In genomic region chr11:17276236-17277023, GRCh38 we compare ENCODE assay signal across 1 cellular context.
TF ChIP-seq lines count a peak whose summit lies in the region.

Gene NUCB2 (plus strand): TSS chr11:17276739. CDS start chr11:17295324, 18,585 bp downstream.

TF ChIP-seq in K562, 482 proteins besides CTCF, POLR2A, EP300 and RAD21 (continued from another document and continues in another):
- TF ChIP-seq CHD7 (IDR thresholded peaks at IDR 0.05; ENCODE audit: low read depth, low read length) (no peak), KLF13 (tag; IDR thresholded peaks at IDR 0.05; ENCODE audit: borderline replicate concordance, low read depth) (0 out of 2 replicates have a peak, but pooled peaks have one; percentile 7), NFATC3 (IDR thresholded peaks at IDR 0.05) (no peak), PTRF (tag; IDR thresholded peaks at IDR 0.05) (no peak), TCF15 (CRISPR knock-in tag; IDR thresholded peaks at IDR 0.05) (no peak), RBM34 (IDR thresholded peaks at IDR 0.05; ENCODE audit: borderline replicate concordance, insufficient read depth, low read length) (no peak), ZNF121 (CRISPR knock-in tag; conservative IDR thresholded peaks at IDR 0.05) (no peak), REST (CRISPR knock-in tag; IDR thresholded peaks at IDR 0.05; ENCODE audit: low read depth) (peak; percentile 58; the same call in 1 of the 2 replicates), NFE2L1 (tag; IDR thresholded peaks at IDR 0.05; ENCODE audit: borderline replicate concordance, low read depth) (no peak), RUNX1 (IDR thresholded peaks at IDR 0.05; ENCODE audit: low read depth) (no peak; the same call in 1 of the 2 replicates), HINFP (tag; conservative IDR thresholded peaks at IDR 0.05; ENCODE audit: low read depth) (no peak), TCF3 (CRISPR knock-in tag; IDR thresholded peaks at IDR 0.05) (peak; percentile 17; the same call in 1 of the 2 replicates), RBBP5 (IDR thresholded peaks at IDR 0.05; ENCODE audit: borderline replicate concordance, insufficient read depth, low read length, poor library complexity, severe bottlenecking) (peak; percentile 77), TRIM25 (IDR thresholded peaks at IDR 0.05; ENCODE audit: borderline replicate concordance) (no peak), MXI1 (IDR thresholded peaks at IDR 0.05; ENCODE audit: low read depth, low read length) (peak; percentile 82; the same call in 1 of the 2 replicates), ZNF347 (CRISPR knock-in tag; IDR thresholded peaks at IDR 0.05; ENCODE audit: low read depth) (no peak), ZNF384 (IDR thresholded peaks at IDR 0.05; ENCODE audit: low read depth, low read length) (no peak), DACH1 (IDR thresholded peaks at IDR 0.05; ENCODE audit: partially characterized antibody) (no peak), BACH1 (tag; IDR thresholded peaks at IDR 0.05) (no peak), ZNF175 (CRISPR knock-in tag; IDR thresholded peaks at IDR 0.05; ENCODE audit: low read depth) (0 out of 2 replicates have a peak, but pooled peaks have one; percentile 35), POLR2G (IDR thresholded peaks at IDR 0.05; ENCODE audit: low read depth, low read length) (peak; percentile 95), TCF7L2 (IDR thresholded peaks at IDR 0.05; ENCODE audit: low read depth, low read length) (no peak), BMI1 (IDR thresholded peaks at IDR 0.05; ENCODE audit: low read length) (peak; percentile 82), SPI1 (IDR thresholded peaks at IDR 0.05; ENCODE audit: borderline replicate concordance, low read depth, low read length) (no peak), NR4A1 (CRISPR knock-in tag; IDR thresholded peaks at IDR 0.05) (no peak), NR4A1 (tag; IDR thresholded peaks at IDR 0.05) (peak; percentile 64; the same call in 1 of the 2 replicates), YBX1 (IDR thresholded peaks at IDR 0.05) (no peak), CGGBP1 (CRISPR knock-in tag; IDR thresholded peaks at IDR 0.05) (0 out of 2 replicates have a peak, but pooled peaks have one; percentile 16), FOS (IDR thresholded peaks at IDR 0.05; ENCODE audit: extremely low read depth, insufficient read length) (peak; percentile 94), TAF7 (tag; IDR thresholded peaks at IDR 0.05) (0 out of 2 replicates have a peak, but pooled peaks have one; percentile 47), GTF2B (IDR thresholded peaks at IDR 0.05; ENCODE audit: extremely low read depth, insufficient read length) (no peak)
